Comparison of ENCODE assay signal across 1 cellular context in genomic region chr1:92960395-92961130, GRCh38.
TF ChIP-seq lines count a peak whose summit lies in the region.

No MANE protein-coding gene starts in this region.

TF ChIP-seq in HEK293, 187 proteins besides CTCF, POLR2A, EP300 and RAD21 (continued from another document):
- TF ChIP-seq ZSCAN5A (tag by site-specific recombination; IDR thresholded peaks at IDR 0.05) (no peak), ZNF211 (tag by site-specific recombination; IDR thresholded peaks at IDR 0.05; ENCODE audit: low read depth) (no peak), ZNF704 (tag by site-specific recombination; IDR thresholded peaks at IDR 0.05) (no peak), SP2 (tag by site-specific recombination; IDR thresholded peaks at IDR 0.05) (peak; percentile 44; the same call in 1 of the 2 replicates), RBAK (tag by site-specific recombination; IDR thresholded peaks at IDR 0.05) (no peak), ZNF549 (tag by site-specific recombination; IDR thresholded peaks at IDR 0.05) (no peak), FEZF1 (tag by site-specific recombination; IDR thresholded peaks at IDR 0.05) (no peak), ZNF529 (tag by site-specific recombination; IDR thresholded peaks at IDR 0.05; ENCODE audit: insufficient replicate concordance) (no peak), ZBTB8A (tag by site-specific recombination; IDR thresholded peaks at IDR 0.05) (peak; percentile 71), ZNF112 (tag by site-specific recombination; IDR thresholded peaks at IDR 0.05) (no peak), ZNF16 (tag by site-specific recombination; IDR thresholded peaks at IDR 0.05; ENCODE audit: low read depth) (no peak), ZBTB48 (tag by site-specific recombination; IDR thresholded peaks at IDR 0.05) (no peak), ZNF114 (tag by site-specific recombination; IDR thresholded peaks at IDR 0.05) (no peak), ZNF639 (tag by site-specific recombination; IDR thresholded peaks at IDR 0.05) (0 out of 2 replicates have a peak, but pooled peaks have one; percentile 29), ZNF266 (tag by site-specific recombination; IDR thresholded peaks at IDR 0.05; ENCODE audit: low read depth) (no peak), ZNF514 (tag by site-specific recombination; IDR thresholded peaks at IDR 0.05) (no peak), ZNF274 (IDR thresholded peaks at IDR 0.05; ENCODE audit: low read length) (no peak), ZNF274 (tag by site-specific recombination; IDR thresholded peaks at IDR 0.05; ENCODE audit: borderline replicate concordance) (no peak), ZNF624 (tag by site-specific recombination; IDR thresholded peaks at IDR 0.05) (no peak), IKZF3 (tag by site-specific recombination; IDR thresholded peaks at IDR 0.05) (0 out of 2 replicates have a peak, but pooled peaks have one; percentile 27), ZBTB20 (tag by site-specific recombination; IDR thresholded peaks at IDR 0.05) (peak; percentile 81), GLIS2 (tag by site-specific recombination; IDR thresholded peaks at IDR 0.05) (no peak; the same call in 1 of the 2 replicates), KLF1 (tag by site-specific recombination; IDR thresholded peaks at IDR 0.05) (no peak), ZNF10 (tag by site-specific recombination; IDR thresholded peaks at IDR 0.05) (no peak), ZNF292 (tag by site-specific recombination; IDR thresholded peaks at IDR 0.05; ENCODE audit: borderline replicate concordance, low read depth) (no peak), ZBTB7A (tag by site-specific recombination; IDR thresholded peaks at IDR 0.05; ENCODE audit: low read depth) (no peak), REPIN1 (tag by site-specific recombination; IDR thresholded peaks at IDR 0.05; ENCODE audit: low read depth) (no peak), SP3 (tag by site-specific recombination; IDR thresholded peaks at IDR 0.05) (no peak; the same call in 1 of the 2 replicates), SETDB1 (IDR thresholded peaks at IDR 0.05; ENCODE audit: insufficient read length, low read length) (no peak), ZNF133 (tag by site-specific recombination; IDR thresholded peaks at IDR 0.05) (no peak), ZNF311 (tag by site-specific recombination; IDR thresholded peaks at IDR 0.05; ENCODE audit: borderline replicate concordance) (no peak), PRDM4 (tag by site-specific recombination; IDR thresholded peaks at IDR 0.05) (no peak), GLI4 (tag by site-specific recombination; IDR thresholded peaks at IDR 0.05) (no peak), HOXC10 (CRISPR knock-in tag; IDR thresholded peaks at IDR 0.05) (no peak), ZNF146 (tag by site-specific recombination; IDR thresholded peaks at IDR 0.05) (no peak), MZF1 (tag by site-specific recombination; IDR thresholded peaks at IDR 0.05; ENCODE audit: borderline replicate concordance) (no peak), ZNF518A (tag by site-specific recombination; conservative IDR thresholded peaks at IDR 0.05; ENCODE audit: low read depth) (no peak), ZNF37A (tag by site-specific recombination; IDR thresholded peaks at IDR 0.05) (no peak), ZNF558 (tag by site-specific recombination; IDR thresholded peaks at IDR 0.05) (no peak; the same call in 1 of the 2 replicates), ZBTB17 (tag by site-specific recombination; IDR thresholded peaks at IDR 0.05) (peak; percentile 98), ZNF18 (tag by site-specific recombination; IDR thresholded peaks at IDR 0.05) (no peak), OSR2 (tag by site-specific recombination; IDR thresholded peaks at IDR 0.05) (no peak), ZNF488 (tag by site-specific recombination; IDR thresholded peaks at IDR 0.05) (no peak), ZNF202 (tag by site-specific recombination; IDR thresholded peaks at IDR 0.05; ENCODE audit: borderline replicate concordance) (no peak), ZSCAN16 (tag by site-specific recombination; IDR thresholded peaks at IDR 0.05) (no peak), YY2 (tag by site-specific recombination; IDR thresholded peaks at IDR 0.05) (no peak), ZSCAN18 (tag by site-specific recombination; IDR thresholded peaks at IDR 0.05) (no peak)
